12 cellular contexts compared by ENCODE assay signal in genomic region chr15:67023517-67024321, GRCh38. TPM values are rescaled to one million over a fixed set of nuclear protein-coding genes. Genes with fewer than 3 reads are reported as not detected.
A peak's percentile ranks its signal among the peaks of the same experiment; 100 is the strongest.
DNase-seq lines count a peak whose midpoint lies in the region; TF ChIP-seq lines count a peak whose summit lies in the region.
"Had no signal": no experiment of that assay in that cellular context is flagged by ENCODE, and none has a peak within 500 bp of the region (broad histone marks: within the 10 kb centered on the region; RNA-seq: fewer than 3 reads in every experiment).

No MANE protein-coding gene starts in this region.

- no peak overlapping the region for H3K4me3 Mint-ChIP-seq in type B pancreatic cell
- H3K4me3 Mint-ChIP-seq: WTC11 had no signal

- H3K27ac ChIP-seq in coronary artery: peak overlapping the region; percentile 5 to 74
- H3K27ac ChIP-seq in mucosa of rectum (ENCODE audit: low read depth in 2 of 2, low read length in 2 of 2): peak overlapping the region; percentile 1 to 54
- H3K27ac ChIP-seq: 22Rv1 had no signal

- no peaks in the 10 kb centered on the region for H3K27me3 ChIP-seq in mucosa of rectum (ENCODE audit: control insufficient read depth in 2 of 2, insufficient read depth in 2 of 2, low read length in 2 of 2)
- H3K27me3 ChIP-seq: ascending aorta had no signal

- TF ChIP-seq CTCF in coronary artery (IDR thresholded peaks at IDR 0.05) (no peak), type B pancreatic cell (conservative IDR thresholded peaks at IDR 0.05) (no peak)

- H3K9ac ChIP-seq in mucosa of rectum (ENCODE audit: low read depth in 1 of 2, low read length in 2 of 2): no peak overlapping the region

- peak overlapping the region; percentile 28 for H3K27ac Mint-ChIP-seq in type B pancreatic cell
- H3K27ac Mint-ChIP-seq: WTC11 had no signal

- H3K9me3 ChIP-seq in mucosa of rectum (ENCODE audit: control insufficient read depth in 2 of 2, low read length in 2 of 2): no peaks in the 10 kb centered on the region
- H3K9me3 ChIP-seq: ascending aorta had no signal

- peaks cover 29% of the 10 kb centered on the region for H3K4me1 Mint-ChIP-seq in type B pancreatic cell (ENCODE audit: unreplicated experiment)

- H3K4me3 ChIP-seq in coronary artery (no peak overlapping the region), mucosa of rectum (ENCODE audit: low read length in 2 of 2) (no peak overlapping the region)
- H3K4me3 ChIP-seq: ascending aorta had no signal

- peaks cover 23 to 31% of the 10 kb centered on the region in 2 donors for H3K4me1 ChIP-seq in mucosa of rectum (ENCODE audit: control insufficient read depth in 2 of 2, insufficient read depth in 2 of 2, low read length in 2 of 2)

- no peaks in the 10 kb centered on the region for H3K36me3 Mint-ChIP-seq in type B pancreatic cell
- H3K36me3 Mint-ChIP-seq: WTC11 had no signal

- H3K36me3 ChIP-seq in mucosa of rectum (ENCODE audit: control insufficient read depth in 2 of 2, insufficient read depth in 2 of 2, low read length in 2 of 2): no peaks in the 10 kb centered on the region
- H3K36me3 ChIP-seq: ascending aorta had no signal

- DNase-seq in NCI-H1417 (lab: John Stamatoyannopoulos, UW): peak in 2 of 3 experiments; percentile 33 to 69
- DNase-seq in NCI-H1417 treated with DMSO at 0.1 percent for 48 hours (lab: John Stamatoyannopoulos, UW): no peak
- DNase-seq in coronary artery (ENCODE audit: low spot score): no peak
- no peak for DNase-seq in type B pancreatic cell (ENCODE audit: extremely low spot score, unreplicated experiment)
- no peak for DNase-seq in OCI-M2 (lab: John Stamatoyannopoulos, UW; ENCODE audit: unreplicated experiment)
- DNase-seq in Ammon's horn (ENCODE audit: low spot score): no peak
- DNase-seq in germinal center (ENCODE audit: low spot score): no peak
- DNase-seq: NCI-H2227 treated with DMSO at 0.1 percent for 48 hours had no signal

- H3K9me3 Mint-ChIP-seq in type B pancreatic cell: no peaks in the 10 kb centered on the region
- H3K9me3 Mint-ChIP-seq: WTC11 had no signal

- peaks cover 5% of the 10 kb centered on the region for H3K27me3 Mint-ChIP-seq in type B pancreatic cell

RNA-seq across cellular contexts. Expression of gene SMAD3, which starts 41.7 kb away (rescaled TPM):
- total RNA-seq in type B pancreatic cell (ENCODE audit: low replicate concordance): 52.0 and 59.0 TPM in 2 replicates

Comparison
In these comparisons a context has a peak if more than half of its experiments do, and no peak if none do; other contexts are left out.
1. DNase-seq: peak in NCI-H1417 (2 of 3); none in NCI-H1417 treated with DMSO at 0.1 percent for 48 hours (single experiment), coronary artery (single experiment), type B pancreatic cell (single experiment), OCI-M2 (single experiment), Ammon's horn (single experiment) and germinal center (single experiment).